ENCODE assay signal across 8 cellular contexts in genomic region chr19:2166741-2167738, GRCh38. TPM values are rescaled to one million over a fixed set of nuclear protein-coding genes. Genes with fewer than 3 reads are reported as not detected.
A peak's percentile ranks its signal among the peaks of the same experiment; 100 is the strongest.
DNase-seq lines count a peak whose midpoint lies in the region; ATAC-seq and TF ChIP-seq lines count a peak whose summit lies in the region.

No MANE protein-coding gene starts in this region.

- no peak for TF ChIP-seq CTCF in activated CD8-positive, alpha-beta T cell treated with anti-CD3 and anti-CD28 coated beads for 36 hours (IDR thresholded peaks at IDR 0.05)
- TF ChIP-seq CTCF in heart right ventricle (IDR thresholded peaks at IDR 0.05): no peak

- POLR2A ChIA-PET in activated CD8-positive, alpha-beta T cell treated with anti-CD3 and anti-CD28 coated beads for 36 hours (lab: Charles Lee): interaction anchor here (1.0 kb wide), 2 partner anchors 71 to 103 kb away, joined by 3 read pairs; no protein-coding TSS in a partner anchor

- H3K9me3 ChIP-seq in heart right ventricle (no peaks in the 10 kb centered on the region), skeletal muscle satellite cell (replicated peaks; ENCODE audit: low read length) (no peaks in the 10 kb centered on the region)

- 38 to 47% methylated on average over 35 of the region's 35 CpGs for WGBS in heart right ventricle, 2 donors

- H3K4me3 ChIP-seq in heart right ventricle: peak overlapping the region in 3 of 10 donors; percentile 18 to 35 (median 25)
- peak overlapping the region; percentile 55 for H3K4me3 ChIP-seq in skeletal muscle satellite cell (ENCODE audit: low read length)

- H3K27ac ChIP-seq in heart right ventricle: peak overlapping the region in 9 of 10 donors; percentile 86 to 95 (median 93)

- peak overlapping the region; percentile 79 for H3K9ac ChIP-seq in skeletal muscle satellite cell (ENCODE audit: low read depth, low read length)

- H3K9me3 Mint-ChIP-seq in activated CD8-positive, alpha-beta T cell treated with anti-CD3 and anti-CD28 coated beads for 36 hours: no peaks in the 10 kb centered on the region

- CTCF ChIA-PET in activated CD8-positive, alpha-beta T cell treated with anti-CD3 and anti-CD28 coated beads for 36 hours (lab: Charles Lee): interaction anchor here (1.0 kb wide), 1 partner anchor 72 kb away, joined by 3 read pairs; no protein-coding TSS in a partner anchor

- H3K4me3 Mint-ChIP-seq in activated CD8-positive, alpha-beta T cell treated with anti-CD3 and anti-CD28 coated beads for 36 hours: peak overlapping the region; percentile 63

- H3K27me3 Mint-ChIP-seq in activated CD8-positive, alpha-beta T cell treated with anti-CD3 and anti-CD28 coated beads for 36 hours: no peaks in the 10 kb centered on the region

- H3K4me2 ChIP-seq in skeletal muscle satellite cell (ENCODE audit: low read length): peak overlapping the region; percentile 91

- H3K4me1 ChIP-seq in heart right ventricle: peaks cover 57 to 85% (median 76%) of the 10 kb centered on the region in 9 donors
- peaks cover 68% of the 10 kb centered on the region for H3K4me1 ChIP-seq in skeletal muscle satellite cell (ENCODE audit: control insufficient read depth, insufficient read depth, low read length)

- H3K27ac Mint-ChIP-seq in activated CD8-positive, alpha-beta T cell treated with anti-CD3 and anti-CD28 coated beads for 36 hours: peak overlapping the region; percentile 92

- ATAC-seq in activated CD8-positive, alpha-beta T cell treated with anti-CD3 and anti-CD28 coated beads for 36 hours: no peak
- ATAC-seq in heart right ventricle: peak; percentile 26 to 69 (median 59)
- no peak for ATAC-seq in GM21723 (IDR thresholded peaks at IDR 0.05; ENCODE audit: unreplicated experiment)
- no peak for ATAC-seq in HG03460 (IDR thresholded peaks at IDR 0.05; ENCODE audit: unreplicated experiment)

- intact Hi-C loops in activated CD8-positive, alpha-beta T cell treated with anti-CD3 and anti-CD28 coated beads for 36 hours (cut with micrococcal nuclease): no loop called here
- intact Hi-C loops in heart right ventricle (cut with DNase I): loop anchor here in 4 of 10 donors (5.0 to 10.0 kb wide), 2 partner anchors 70 to 448 kb away; partner anchors contain the start of genes PLEKHJ1 (in 3 of the 4) and SF3A2 (in 3 of the 4)

- DNase-seq in AG08395 (ENCODE audit: low spot score) (peak; percentile 79), H4 (ENCODE audit: low spot score) (peak; percentile 74), heart right ventricle (peak; percentile 85 to 88), erythroblast (lab: John Stamatoyannopoulos, UW) (no peak)
- no peak for DNase-seq in activated CD8-positive, alpha-beta T cell treated with anti-CD3 and anti-CD28 coated beads for 36 hours

- no peak for TF ChIP-seq POLR2A in erythroblast (IDR thresholded peaks at IDR 0.05; ENCODE audit: low read length)

- peaks cover 58% of the 10 kb centered on the region for H3K4me1 Mint-ChIP-seq in activated CD8-positive, alpha-beta T cell treated with anti-CD3 and anti-CD28 coated beads for 36 hours (ENCODE audit: low read depth)

- H3K27me3 ChIP-seq in heart right ventricle: no peaks in the 10 kb centered on the region
- no peaks in the 10 kb centered on the region for H3K27me3 ChIP-seq in skeletal muscle satellite cell (ENCODE audit: control insufficient read depth, insufficient read depth, low read length)

- H3K36me3 Mint-ChIP-seq in activated CD8-positive, alpha-beta T cell treated with anti-CD3 and anti-CD28 coated beads for 36 hours (ENCODE audit: low read depth): peaks cover 26% of the 10 kb centered on the region

- H3K36me3 ChIP-seq in heart right ventricle (no peaks in the 10 kb centered on the region), skeletal muscle satellite cell (ENCODE audit: insufficient read depth, low read length) (peaks cover 13% of the 10 kb centered on the region)

RNA-seq across cellular contexts. Expression of gene DOT1L, which starts 3.3 kb away (rescaled TPM):
- 1.5 and 6.8 TPM in 2 replicates for total RNA-seq in H4 (2014; rRNA removed; shearing (Covaris generic))
- 10 to 100 TPM; 92.7 to 96.6 TPM for total RNA-seq in activated CD8-positive, alpha-beta T cell treated with anti-CD3 and anti-CD28 coated beads for 36 hours
- total RNA-seq in heart right ventricle: 10 to 100 TPM in 7 of 10 donors, 1 to 10 TPM in 3; 7.0 to 16.0 (median 12.5) TPM
- 10 to 100 TPM in 1 of 2 donors, 1 to 10 TPM in 1; 9.2 to 12.1 TPM for polyA plus RNA-seq in heart right ventricle
- total RNA-seq in skeletal muscle satellite cell (2012; rRNA removed): 16.0 and 18.1 TPM in 2 replicates

RNA-seq across cellular contexts. Expression of gene AP3D1, which starts 15.7 kb away (rescaled TPM):
- 51.0 and 60.4 TPM in 2 replicates for total RNA-seq in H4 (2014; rRNA removed; shearing (Covaris generic))
- total RNA-seq in activated CD8-positive, alpha-beta T cell treated with anti-CD3 and anti-CD28 coated beads for 36 hours: 10 to 100 TPM; 73.7 to 74.1 TPM
- total RNA-seq in heart right ventricle: 100 to 1,000 TPM in 1 of 10 donors, 10 to 100 TPM in 9; 68.4 to 168 (median 81.9) TPM
- 10 to 100 TPM; 63.9 to 95.1 TPM for polyA plus RNA-seq in heart right ventricle
- 128 and 142 TPM in 2 replicates for total RNA-seq in skeletal muscle satellite cell (2012; rRNA removed)

Comparison
In these comparisons a context has a peak if more than half of its experiments do, and no peak if none do; other contexts are left out.
1. DNase-seq: peak in AG08395 (single experiment), H4 (single experiment) and heart right ventricle (2 of 2); none in activated CD8-positive, alpha-beta T cell treated with anti-CD3 and anti-CD28 coated beads for 36 hours (single experiment) and erythroblast (0 of 2).
2. ATAC-seq: peak in heart right ventricle (8 of 8); none in activated CD8-positive, alpha-beta T cell treated with anti-CD3 and anti-CD28 coated beads for 36 hours (single experiment), GM21723 (single experiment) and HG03460 (single experiment).
3. RNA of gene DOT1L, which starts 3.3 kb away (total RNA-seq): 92.7 to 96.6 TPM in activated CD8-positive, alpha-beta T cell treated with anti-CD3 and anti-CD28 coated beads for 36 hours; 7.0 to 16.0 TPM in heart right ventricle and 1.5 to 6.8 TPM in H4; every median in the first group is over 4 times any median in the second.